ENCODE assay signal across 2 cellular contexts in the genomic region with DNA sequence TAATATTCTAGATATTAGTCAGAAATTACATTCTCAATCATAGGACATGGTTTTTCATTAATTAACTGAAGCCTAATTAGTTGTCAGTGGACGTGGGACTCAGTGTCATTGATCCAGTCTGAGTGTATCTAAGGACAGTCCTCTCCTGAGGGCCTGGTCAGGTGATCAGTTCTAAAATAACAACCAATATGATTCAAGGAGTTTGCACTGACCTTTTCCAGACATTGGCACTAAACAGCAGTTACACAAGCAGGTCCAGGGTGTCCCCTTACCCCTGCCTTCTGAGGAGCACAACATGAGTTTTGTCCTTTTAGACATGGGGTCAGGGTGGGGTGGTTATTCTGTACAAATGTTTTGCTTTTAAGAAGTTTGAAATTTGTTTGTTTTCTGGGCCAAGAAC.
TF ChIP-seq lines count a peak whose summit lies in the region.

No MANE protein-coding gene starts in this region.

TF ChIP-seq in liver, 16 proteins besides CTCF, POLR2A, EP300 and RAD21:
- TF ChIP-seq RXRA (IDR thresholded peaks at IDR 0.05) (peak; percentile 55 to 68), HNF4G (IDR thresholded peaks at IDR 0.05) (no peak), HNF4A (conservative IDR thresholded peaks at IDR 0.05) (peak; percentile 49 to 59), FOXA1 (IDR thresholded peaks at IDR 0.05) (no peak), JUND (IDR thresholded peaks at IDR 0.05) (no peak), MAX (IDR thresholded peaks at IDR 0.05) (no peak)
TF ChIP-seq in liver: peak in this region for 2.

TF ChIP-seq in HepG2, 621 proteins besides CTCF, POLR2A, EP300 and RAD21:
- TF ChIP-seq CSRNP2 (CRISPR knock-in tag; conservative IDR thresholded peaks at IDR 0.05; ENCODE audit: low read depth) (no peak), ZNF576 (CRISPR knock-in tag; IDR thresholded peaks at IDR 0.05) (no peak), CCDC6 (CRISPR knock-in tag; IDR thresholded peaks at IDR 0.05) (no peak), KIAA2018 (CRISPR knock-in tag; IDR thresholded peaks at IDR 0.05; ENCODE audit: borderline replicate concordance) (no peak), SMARCE1 (IDR thresholded peaks at IDR 0.05; ENCODE audit: borderline replicate concordance) (no peak), AGO1 (IDR thresholded peaks at IDR 0.05; ENCODE audit: low read depth, low read length, poor library complexity, severe bottlenecking) (no peak), YEATS4 (CRISPR knock-in tag; IDR thresholded peaks at IDR 0.05; ENCODE audit: borderline replicate concordance) (no peak), CHCHD3 (CRISPR knock-in tag; IDR thresholded peaks at IDR 0.05) (no peak), ZNF878 (CRISPR knock-in tag; IDR thresholded peaks at IDR 0.05) (no peak), ZNF367 (CRISPR knock-in tag; IDR thresholded peaks at IDR 0.05; ENCODE audit: borderline replicate concordance) (no peak), IRF1 (CRISPR knock-in tag; IDR thresholded peaks at IDR 0.05; ENCODE audit: low read depth) (no peak), BRF2 (CRISPR knock-in tag; IDR thresholded peaks at IDR 0.05) (no peak), KDM4B (CRISPR knock-in tag; IDR thresholded peaks at IDR 0.05) (no peak), NR2F1 (CRISPR knock-in tag; IDR thresholded peaks at IDR 0.05) (no peak), ZNF562 (CRISPR knock-in tag; IDR thresholded peaks at IDR 0.05; ENCODE audit: borderline replicate concordance) (no peak), MEF2D (CRISPR knock-in tag; IDR thresholded peaks at IDR 0.05) (no peak), CHD4 (IDR thresholded peaks at IDR 0.05; ENCODE audit: borderline replicate concordance, low read length) (no peak), PHF8 (CRISPR knock-in tag; IDR thresholded peaks at IDR 0.05) (no peak), MIER3 (CRISPR knock-in tag; IDR thresholded peaks at IDR 0.05; ENCODE audit: borderline replicate concordance) (no peak), ZFY (CRISPR knock-in tag; IDR thresholded peaks at IDR 0.05) (no peak)
